Comparison of ENCODE assay signal across 23 cellular contexts in genomic region chrX:31969714-31970113, GRCh38.
DNase-seq lines count a peak whose midpoint lies in the region; ATAC-seq, FAIRE-seq and TF ChIP-seq lines count a peak whose summit lies in the region.
"Had no signal": no experiment of that assay in that cellular context is flagged by ENCODE, and none has a peak within 500 bp of the region (broad histone marks: within the 10 kb centered on the region; RNA-seq: fewer than 3 reads in every experiment).

No MANE protein-coding gene starts in this region.

- H2BK5ac ChIP-seq in trophoblast cell (ENCODE audit: low read depth, low read length, poor library complexity) = no peak overlapping the region

- H2AK5ac ChIP-seq in trophoblast cell (ENCODE audit: low read length) = no peak overlapping the region

- H3K79me2 ChIP-seq in trophoblast cell (ENCODE audit: control insufficient read depth, insufficient read depth, low read length, poor library complexity) = no peaks in the 10 kb centered on the region

- ATAC-seq in HG03135 (IDR thresholded peaks at IDR 0.05; ENCODE audit: unreplicated experiment) = no peak

- FAIRE-seq in HTR-8/SVneo (lab: Jason Lieb, UNC) = peak; percentile 84
- FAIRE-seq: GM19239, H54 had no signal

- TF ChIP-seq CTCF in kidney epithelial cell (IDR thresholded peaks at IDR 0.05; ENCODE audit: insufficient read depth, low read length, poor library complexity, severe bottlenecking) = no peak

- H4K91ac ChIP-seq in trophoblast cell (ENCODE audit: low read depth, low read length) = no peak overlapping the region

- H3K36me3 ChIP-seq in BLaER1 (no peaks in the 10 kb centered on the region), kidney epithelial cell (ENCODE audit: control insufficient read depth, insufficient read depth, low read length) (no peaks in the 10 kb centered on the region), trophoblast cell (ENCODE audit: control insufficient read depth in 1 of 2, insufficient read depth in 2 of 2, low read length in 2 of 2) (no peaks in the 10 kb centered on the region)
- H3K36me3 ChIP-seq: BLaER1 treated with 17β-estradiol and CSF1 and Interleukin-3, amounts not matched to agents 10 nM and 100 nM; SJSA1 had no signal

- H3K4me2 ChIP-seq in BLaER1 (peak overlapping the region; percentile 45), trophoblast cell (ENCODE audit: low read length) (no peak overlapping the region)
- H3K4me2 ChIP-seq: PC-9 had no signal

- H3K9ac ChIP-seq in BLaER1 = no peak overlapping the region
- H3K9ac ChIP-seq in trophoblast cell (ENCODE audit: low read length) = no peak overlapping the region
- H3K9ac ChIP-seq: BLaER1 treated with 17β-estradiol and CSF1 and Interleukin-3, amounts not matched to agents 10 nM and 100 nM had no signal

- H3K9me3 ChIP-seq in BLaER1 (no peaks in the 10 kb centered on the region), trophoblast cell (ENCODE audit: insufficient read depth, low read depth, low read length) (no peaks in the 10 kb centered on the region)
- H3K9me3 ChIP-seq: BLaER1 treated with 17β-estradiol and CSF1 and Interleukin-3, amounts not matched to agents 10 nM and 100 nM; SJSA1 had no signal

- no peak overlapping the region for H3K14ac ChIP-seq in trophoblast cell (ENCODE audit: low read length)

- H4K8ac ChIP-seq in trophoblast cell (ENCODE audit: low read depth, low read length) = no peak overlapping the region

- H4K20me1 ChIP-seq in BLaER1 = no peaks in the 10 kb centered on the region
- H4K20me1 ChIP-seq: BLaER1 treated with 17β-estradiol and CSF1 and Interleukin-3, amounts not matched to agents 10 nM and 100 nM had no signal

- H3K27ac ChIP-seq in BLaER1 (no peak overlapping the region; the same call in 1 of the 2 replicates), trophoblast cell (ENCODE audit: low read depth, low read length) (no peak overlapping the region)
- H3K27ac ChIP-seq: BLaER1 treated with 17β-estradiol and CSF1 and Interleukin-3, amounts not matched to agents 10 nM and 100 nM; PC-9; SJSA1 had no signal

- no peak overlapping the region for H2BK120ac ChIP-seq in trophoblast cell (ENCODE audit: insufficient read depth, low read length, poor library complexity)

- H3K4me1 ChIP-seq in BLaER1 (peaks cover 24% of the 10 kb centered on the region), trophoblast cell (ENCODE audit: control insufficient read depth in 1 of 2, insufficient read depth in 2 of 2, low read length in 2 of 2) (no peaks in the 10 kb centered on the region)
- H3K4me1 ChIP-seq: SJSA1 had no signal

- H2AFZ ChIP-seq in trophoblast cell (ENCODE audit: insufficient read depth, low read length, poor library complexity) = no peak overlapping the region
- H2AFZ ChIP-seq: PC-9 had no signal

- H3K79me1 ChIP-seq in trophoblast cell (ENCODE audit: low read length) = no peaks in the 10 kb centered on the region

- H3K4me3 ChIP-seq in BLaER1 = no peak overlapping the region
- H3K4me3 ChIP-seq in kidney epithelial cell (ENCODE audit: low read depth, low read length) = no peak overlapping the region
- no peak overlapping the region for H3K4me3 ChIP-seq in trophoblast cell (ENCODE audit: low read depth, low read length)
- H3K4me3 ChIP-seq: BLaER1 treated with 17β-estradiol and CSF1 and Interleukin-3, amounts not matched to agents 10 nM and 100 nM; PC-9; SJSA1 had no signal

- DNase-seq in HTR-8/SVneo (ENCODE audit: insufficient read length, low spot score) (no peak), kidney epithelial cell (ENCODE audit: low read depth) (peak; percentile 19), myocyte (ENCODE audit: low read depth) (peak; percentile 12), trophoblast cell (no peak), activated gamma-delta T cell (lab: John Stamatoyannopoulos, UW) (no peak), NK-92 (lab: John Stamatoyannopoulos, UW; ENCODE audit: unreplicated experiment) (no peak)
- DNase-seq: CD4-positive, alpha-beta T cell; DMS79 treated with DMSO at 0.1 percent for 48 hours; IMR-90; KG1; MM.1S; NCI-H2029; NCI-H446; NCI-H524 treated with DMSO at 0.1 percent for 48 hours; NCI-H82; PC-9; Right ventricle myocardium superior had no signal

- H3K18ac ChIP-seq in trophoblast cell (ENCODE audit: low read length) = no peak overlapping the region

- H3K4ac ChIP-seq in trophoblast cell (ENCODE audit: low read depth, low read length) = no peak overlapping the region

- no CpG with 5 or more reads among the region's 5 CpGs for WGBS in trophoblast cell (ENCODE audit: extremely low coverage, insufficient coverage, insufficient read length)

- H3K23ac ChIP-seq in trophoblast cell (ENCODE audit: low read length) = no peak overlapping the region

- no peak overlapping the region for H2BK12ac ChIP-seq in trophoblast cell (ENCODE audit: low read length)

- H4K12ac ChIP-seq in trophoblast cell (ENCODE audit: low read depth, low read length) = no peak overlapping the region

- H3K27me3 ChIP-seq in BLaER1 (peaks cover 7% of the 10 kb centered on the region; the same call in 1 of the 2 replicates), kidney epithelial cell (ENCODE audit: control insufficient read depth, insufficient read depth, low read length) (no peaks in the 10 kb centered on the region), trophoblast cell (ENCODE audit: insufficient read depth, low read length) (no peaks in the 10 kb centered on the region)
- H3K27me3 ChIP-seq: SJSA1 had no signal

Comparison
In these comparisons a context has a peak if more than half of its experiments do, and no peak if none do; other contexts are left out.
1. DNase-seq: peak in kidney epithelial cell (single experiment) and myocyte (single experiment); none in HTR-8/SVneo (single experiment), trophoblast cell (0 of 2), activated gamma-delta T cell (single experiment) and NK-92 (single experiment).